ENCODE assay signal across 8 cellular contexts in the genomic region with DNA sequence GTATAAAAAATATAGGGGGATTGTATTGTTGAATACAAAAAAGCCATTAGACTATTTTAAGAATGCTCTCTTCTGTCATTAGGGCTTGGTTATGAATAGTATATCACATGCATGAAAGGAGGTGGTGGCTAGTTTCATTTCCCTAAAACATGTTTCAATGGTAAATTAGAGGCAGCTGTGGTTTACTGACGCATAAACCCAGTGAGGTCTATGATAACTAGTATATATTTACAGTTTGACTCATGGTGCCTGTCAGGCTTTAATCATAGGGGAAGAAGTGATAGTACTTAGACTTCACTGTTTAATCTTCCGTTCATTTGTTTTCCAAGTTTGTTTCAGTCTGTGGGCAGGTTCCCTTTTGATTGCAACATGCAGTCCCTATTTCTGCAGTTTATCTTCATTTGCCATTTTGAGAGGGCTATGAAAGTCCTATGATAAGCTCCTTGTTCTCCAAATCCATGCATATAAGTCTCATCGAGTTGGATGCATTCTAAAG. TPM values are rescaled to one million over a fixed set of nuclear protein-coding genes. Genes with fewer than 3 reads are reported as not detected.
DNase-seq lines count a peak whose midpoint lies in the region; ATAC-seq and TF ChIP-seq lines count a peak whose summit lies in the region.

No MANE protein-coding gene starts in this region.

- CTCF ChIA-PET in activated CD4-positive, alpha-beta memory T cell treated with anti-CD3 and anti-CD28 coated beads for 36 hours (lab: Charles Lee) = interaction anchor here (0.8 to 1.7 kb wide), 4 partner anchors 19 to 113 kb away, joined by 3 to 5 read pairs (median 4); no protein-coding TSS in a partner anchor

- no peaks in the 10 kb centered on the region for H3K9me3 ChIP-seq in prostate gland

- H3K4me1 Mint-ChIP-seq in activated CD4-positive, alpha-beta memory T cell treated with anti-CD3 and anti-CD28 coated beads for 36 hours (ENCODE audit: low read depth) = peaks cover 41% of the 10 kb centered on the region
- H3K4me1 Mint-ChIP-seq in immature natural killer cell = peaks cover 0 to 9% of the 10 kb centered on the region in 2 donors

- ATAC-seq in GM21529 (IDR thresholded peaks at IDR 0.05; ENCODE audit: unreplicated experiment) = peak; percentile 97

- no peak overlapping the region for H3K27ac ChIP-seq in prostate gland

- H3K36me3 ChIP-seq in prostate gland = no peaks in the 10 kb centered on the region

- no peak overlapping the region for H3K27ac Mint-ChIP-seq in activated CD4-positive, alpha-beta memory T cell treated with anti-CD3 and anti-CD28 coated beads for 36 hours
- no peak overlapping the region for H3K27ac Mint-ChIP-seq in immature natural killer cell

- no peaks in the 10 kb centered on the region for H3K27me3 ChIP-seq in prostate gland (replicated peaks; ENCODE audit: insufficient read depth)

- H3K9me3 Mint-ChIP-seq in activated CD4-positive, alpha-beta memory T cell treated with anti-CD3 and anti-CD28 coated beads for 36 hours = no peaks in the 10 kb centered on the region
- no peaks in the 10 kb centered on the region for H3K9me3 Mint-ChIP-seq in immature natural killer cell

- POLR2A ChIA-PET in activated CD4-positive, alpha-beta memory T cell treated with anti-CD3 and anti-CD28 coated beads for 36 hours (lab: Charles Lee) = no interaction called here

- no peak overlapping the region for H3K4me3 Mint-ChIP-seq in activated CD4-positive, alpha-beta memory T cell treated with anti-CD3 and anti-CD28 coated beads for 36 hours
- H3K4me3 Mint-ChIP-seq in immature natural killer cell = no peak overlapping the region

- intact Hi-C loops in activated CD4-positive, alpha-beta memory T cell treated with anti-CD3 and anti-CD28 coated beads for 36 hours (cut with micrococcal nuclease) = loop anchor here (1.0 to 10.0 kb wide), 11 partner anchors 20 to 960 kb away; a partner anchor contains a TSS
- intact Hi-C loops in prostate gland (cut with DNase I) = no loop called here

- TF ChIP-seq POLR2A in prostate gland (IDR thresholded peaks at IDR 0.05) = no peak

- peaks cover 4% of the 10 kb centered on the region for H3K36me3 Mint-ChIP-seq in activated CD4-positive, alpha-beta memory T cell treated with anti-CD3 and anti-CD28 coated beads for 36 hours
- no peaks in the 10 kb centered on the region for H3K36me3 Mint-ChIP-seq in immature natural killer cell

- no peaks in the 10 kb centered on the region for H3K4me1 ChIP-seq in prostate gland (replicated peaks)

- no peak for TF ChIP-seq CTCF in prostate gland (IDR thresholded peaks at IDR 0.05)

- WGBS in prostate gland = 34% methylated on average over 3 of the region's 3 CpGs

- H3K4me3 ChIP-seq in prostate gland = no peak overlapping the region

- DNase-seq in NCI-H1417 (lab: John Stamatoyannopoulos, UW) (peak in 2 of 3 experiments; percentile 16 to 51), NCI-H1417 treated with DMSO at 0.1 percent for 48 hours (lab: John Stamatoyannopoulos, UW) (no peak), HT-29 (ENCODE audit: low spot score) (peak; percentile 18), immature natural killer cell (peak in 2 of 3 donors; percentile 1), prostate gland (ENCODE audit: low spot score) (no peak), DMS79 treated with DMSO at 0.1 percent for 48 hours (lab: John Stamatoyannopoulos, UW) (no peak)
- DNase-seq in activated CD4-positive, alpha-beta memory T cell treated with anti-CD3 and anti-CD28 coated beads for 36 hours = peak; percentile 33

- H3K27me3 Mint-ChIP-seq in activated CD4-positive, alpha-beta memory T cell treated with anti-CD3 and anti-CD28 coated beads for 36 hours = peaks cover 7% of the 10 kb centered on the region
- peaks cover 0 to 5% (median 3%) of the 10 kb centered on the region in 3 donors for H3K27me3 Mint-ChIP-seq in immature natural killer cell (ENCODE audit: low read depth in 3 of 3)

RNA-seq across cellular contexts. Expression of a gene that starts 55.1 kb away (rescaled TPM):
- total RNA-seq in HT-29 (2014; rRNA removed; shearing (Covaris generic)) = 44.8 and 50.5 TPM in 2 replicates
- total RNA-seq in activated CD4-positive, alpha-beta memory T cell treated with anti-CD3 and anti-CD28 coated beads for 36 hours = 10 to 100 TPM in 1 of 2 experiments, 1 to 10 TPM in 1; 9.9 to 10.1 TPM
- 1 to 10 TPM; 1.5 to 3.9 (median 2.8) TPM for polyA plus RNA-seq in immature natural killer cell
- 10 to 100 TPM; 34.3 to 41.8 TPM for total RNA-seq in prostate gland

Comparison
In these comparisons a context has a peak if more than half of its experiments do, and no peak if none do; other contexts are left out.
1. DNase-seq: peak in NCI-H1417 (2 of 3), HT-29 (single experiment), activated CD4-positive, alpha-beta memory T cell treated with anti-CD3 and anti-CD28 coated beads for 36 hours (single experiment) and immature natural killer cell (2 of 3); none in NCI-H1417 treated with DMSO at 0.1 percent for 48 hours (single experiment), prostate gland (single experiment) and DMS79 treated with DMSO at 0.1 percent for 48 hours (single experiment).